Comparison of ENCODE assay signal across 18 cellular contexts in genomic region chr12:627285-627684, GRCh38.
"Had no signal": no experiment of that assay in that cellular context is flagged by ENCODE, and none has a peak within 500 bp of the region (broad histone marks: within the 10 kb centered on the region; RNA-seq: fewer than 3 reads in every experiment).

No MANE protein-coding gene starts in this region.

- H3K9me3 Mint-ChIP-seq: activated CD4-positive, alpha-beta T cell treated with anti-CD3 and anti-CD28 coated beads, Interleukin-2, amount 10 ng/mL, durations not matched to agents 24 days and 14 days; activated CD8-positive, alpha-beta T cell treated with anti-CD3 and anti-CD28 coated beads for 36 hours; naive thymus-derived CD8-positive, alpha-beta T cell; stimulated activated effector memory CD8-positive, alpha-beta T cell treated with anti-CD3 and anti-CD28 coated beads, Interleukin-12 subunit alpha, Interleukin-12 subunit beta, amount 100 ng/mL, for 72 hours had no signal

- DNase-seq: activated CD4-positive, alpha-beta T cell treated with anti-CD3 and anti-CD28 coated beads, Interleukin-2, amount 10 ng/mL, durations not matched to agents 24 days and 14 days; activated CD8-positive, alpha-beta T cell treated with anti-CD3 and anti-CD28 coated beads for 36 hours; activated naive CD4-positive, alpha-beta T cell treated with anti-CD3 and anti-CD28 coated beads, Interleukin-2, amount 50 U/mL, for 16 hours; activated T-cell treated with anti-CD3 and anti-CD28 coated beads, Interleukin-2, amount 50 U/mL, for 1 hour; cerebellar nuclear complex; effector CD4-positive, alpha-beta T cell; lower lobe of right lung; naive thymus-derived CD8-positive, alpha-beta T cell; nucleus accumbens; retina; stimulated activated CD4-positive, alpha-beta T cell treated with anti-CD3 and anti-CD28 coated beads, Interleukin-15, amount 100 ng/mL, for 24 hours; stimulated activated CD4-positive, alpha-beta T cell treated with anti-CD3 and anti-CD28 coated beads, Interleukin-2, amount 100 ng/mL, for 48 hours; testis; upper lobe of left lung had no signal

- H3K9me3 ChIP-seq: ascending aorta, esophagus muscularis mucosa, lower lobe of right lung, testis, upper lobe of left lung had no signal

- H3K4me3 ChIP-seq: ascending aorta, esophagus muscularis mucosa, lower lobe of right lung, skin epidermis, testis, upper lobe of left lung had no signal

- H3K4me3 Mint-ChIP-seq: activated CD4-positive, alpha-beta T cell treated with anti-CD3 and anti-CD28 coated beads, Interleukin-2, amount 10 ng/mL, durations not matched to agents 24 days and 14 days; activated CD8-positive, alpha-beta T cell treated with anti-CD3 and anti-CD28 coated beads for 36 hours; naive thymus-derived CD8-positive, alpha-beta T cell; stimulated activated effector memory CD8-positive, alpha-beta T cell treated with anti-CD3 and anti-CD28 coated beads, Interleukin-12 subunit alpha, Interleukin-12 subunit beta, amount 100 ng/mL, for 72 hours had no signal

- H3K36me3 ChIP-seq: ascending aorta, esophagus muscularis mucosa, lower lobe of right lung, upper lobe of left lung had no signal

- H3K36me3 Mint-ChIP-seq: naive thymus-derived CD8-positive, alpha-beta T cell had no signal

- H3K27me3 Mint-ChIP-seq: activated CD4-positive, alpha-beta T cell treated with anti-CD3 and anti-CD28 coated beads, Interleukin-2, amount 10 ng/mL, durations not matched to agents 24 days and 14 days; activated CD8-positive, alpha-beta T cell treated with anti-CD3 and anti-CD28 coated beads for 36 hours; naive thymus-derived CD8-positive, alpha-beta T cell had no signal

- ATAC-seq: activated CD8-positive, alpha-beta T cell treated with anti-CD3 and anti-CD28 coated beads for 36 hours; lower lobe of right lung; naive thymus-derived CD8-positive, alpha-beta T cell; stimulated activated effector memory CD8-positive, alpha-beta T cell treated with anti-CD3 and anti-CD28 coated beads, Interleukin-12 subunit alpha, Interleukin-12 subunit beta, amount 100 ng/mL, for 72 hours had no signal

- H3K27ac Mint-ChIP-seq: activated CD4-positive, alpha-beta T cell treated with anti-CD3 and anti-CD28 coated beads, Interleukin-2, amount 10 ng/mL, durations not matched to agents 24 days and 14 days; activated CD8-positive, alpha-beta T cell treated with anti-CD3 and anti-CD28 coated beads for 36 hours; stimulated activated effector memory CD8-positive, alpha-beta T cell treated with anti-CD3 and anti-CD28 coated beads, Interleukin-12 subunit alpha, Interleukin-12 subunit beta, amount 100 ng/mL, for 72 hours had no signal

- H3K27me3 ChIP-seq: ascending aorta, esophagus muscularis mucosa, testis, upper lobe of left lung had no signal
